10 cellular contexts compared by ENCODE assay signal in the genomic region with DNA sequence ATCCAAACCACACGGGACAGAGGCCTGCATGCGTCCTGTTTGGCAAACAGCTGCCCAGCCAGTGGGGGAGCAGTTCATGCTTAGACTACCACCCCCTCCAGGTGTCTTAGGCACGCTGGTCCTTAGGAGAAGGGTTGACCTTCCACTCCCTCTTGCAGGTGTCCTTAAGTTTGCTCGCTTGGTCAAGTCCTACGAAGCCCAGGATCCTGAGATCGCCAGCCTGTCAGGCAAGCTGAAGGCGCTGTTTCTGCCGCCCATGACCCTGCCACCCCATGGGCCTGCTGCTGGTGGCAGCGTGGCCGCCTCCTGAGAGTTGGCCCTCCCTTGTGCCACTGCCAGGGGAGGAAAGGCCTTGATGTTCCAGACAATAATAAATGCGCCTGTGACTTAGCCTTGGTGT. TPM values are rescaled to one million over a fixed set of nuclear protein-coding genes. Genes with fewer than 3 reads are reported as not detected.
DNase-seq lines count a peak whose midpoint lies in the region; ATAC-seq and TF ChIP-seq lines count a peak whose summit lies in the region.
"Had no signal": no experiment of that assay in that cellular context is flagged by ENCODE, and none has a peak within 500 bp of the region (broad histone marks: within the 10 kb centered on the region; RNA-seq: fewer than 3 reads in every experiment).

No MANE protein-coding gene starts in this region.

- no peaks in the 10 kb centered on the region for H3K27me3 Mint-ChIP-seq in activated CD4-positive, alpha-beta T cell treated with anti-CD3 and anti-CD28 coated beads for 36 hours
- H3K27me3 Mint-ChIP-seq in stimulated activated naive CD8-positive, alpha-beta T cell treated with anti-CD3 and anti-CD28 coated beads, Interleukin-15, amount 100 ng/mL, for 72 hours = no peaks in the 10 kb centered on the region

- POLR2A ChIA-PET in activated CD4-positive, alpha-beta T cell treated with anti-CD3 and anti-CD28 coated beads for 36 hours (lab: Charles Lee) = interaction anchor here (1.2 to 5.3 kb wide), 8 partner anchors 9 to 411 kb away, joined by 4 to 142 read pairs (median 22); a partner anchor contains a TSS

- H3K9me3 Mint-ChIP-seq in activated CD4-positive, alpha-beta T cell treated with anti-CD3 and anti-CD28 coated beads for 36 hours (ENCODE audit: low read depth) = no peaks in the 10 kb centered on the region
- H3K9me3 Mint-ChIP-seq in stimulated activated naive CD8-positive, alpha-beta T cell treated with anti-CD3 and anti-CD28 coated beads, Interleukin-15, amount 100 ng/mL, for 72 hours = no peaks in the 10 kb centered on the region

- peak overlapping the region; percentile 60 for H3K27ac ChIP-seq in WERI-Rb-1

- H3K9me3 ChIP-seq in WERI-Rb-1 (ENCODE audit: severe bottlenecking) = no peaks in the 10 kb centered on the region
- H3K9me3 ChIP-seq: SJSA1 had no signal

- intact Hi-C loops in activated CD4-positive, alpha-beta T cell treated with anti-CD3 and anti-CD28 coated beads for 36 hours (cut with DNase I, micrococcal nuclease) = loop anchor here in 1 of 2 experiments (2.0 kb wide), 2 partner anchors 21 to 163 kb away; a partner anchor contains a TSS

- H3K27ac Mint-ChIP-seq in activated CD4-positive, alpha-beta T cell treated with anti-CD3 and anti-CD28 coated beads for 36 hours = peak overlapping the region; percentile 97
- peak overlapping the region; percentile 88 to 95 for H3K27ac Mint-ChIP-seq in stimulated activated naive CD8-positive, alpha-beta T cell treated with anti-CD3 and anti-CD28 coated beads, Interleukin-15, amount 100 ng/mL, for 72 hours

- TF ChIP-seq CTCF in WERI-Rb-1 (IDR thresholded peaks at IDR 0.05; ENCODE audit: low read depth, low read length) = no peak

- CTCF ChIA-PET in activated CD4-positive, alpha-beta T cell treated with anti-CD3 and anti-CD28 coated beads for 36 hours (lab: Charles Lee) = interaction anchor here (1.0 to 11.3 kb wide), 14 partner anchors 8 to 170 kb away, joined by 3 to 237 read pairs (median 5); a partner anchor contains a TSS

- peaks cover 67% of the 10 kb centered on the region for H3K4me1 Mint-ChIP-seq in activated CD4-positive, alpha-beta T cell treated with anti-CD3 and anti-CD28 coated beads for 36 hours
- H3K4me1 Mint-ChIP-seq in stimulated activated naive CD8-positive, alpha-beta T cell treated with anti-CD3 and anti-CD28 coated beads, Interleukin-15, amount 100 ng/mL, for 72 hours = peaks cover 95% of the 10 kb centered on the region

- no peaks in the 10 kb centered on the region for H3K27me3 ChIP-seq in WERI-Rb-1 (ENCODE audit: insufficient read depth, low read depth, severe bottlenecking)
- H3K27me3 ChIP-seq: SJSA1 had no signal

- no peak for ATAC-seq in activated CD4-positive, alpha-beta T cell treated with anti-CD3 and anti-CD28 coated beads for 36 hours
- ATAC-seq in stimulated activated naive CD8-positive, alpha-beta T cell treated with anti-CD3 and anti-CD28 coated beads, Interleukin-15, amount 100 ng/mL, for 72 hours = no peak
- ATAC-seq in HG02970 (IDR thresholded peaks at IDR 0.05; ENCODE audit: low FRiP score, unreplicated experiment) (no peak), GM21390 (IDR thresholded peaks at IDR 0.05; ENCODE audit: unreplicated experiment) (no peak)

- DNase-seq in activated CD4-positive, alpha-beta T cell treated with anti-CD3 and anti-CD28 coated beads for 36 hours = peak; percentile 38
- no peak for DNase-seq in activated CD4-positive, alpha-beta T cell treated with anti-CD3 and anti-CD28 coated beads for 1 hour
- DNase-seq in WERI-Rb-1 = no peak
- peak in 1 of 2 donors; percentile 32 for DNase-seq in stimulated activated naive CD8-positive, alpha-beta T cell treated with anti-CD3 and anti-CD28 coated beads, Interleukin-15, amount 100 ng/mL, for 72 hours
- DNase-seq in NCI-H2081 treated with DMSO at 0.1 percent for 48 hours (lab: John Stamatoyannopoulos, UW) = no peak

- peaks cover 18% of the 10 kb centered on the region for H3K36me3 Mint-ChIP-seq in activated CD4-positive, alpha-beta T cell treated with anti-CD3 and anti-CD28 coated beads for 36 hours (ENCODE audit: low read depth)

- H3K36me3 ChIP-seq in WERI-Rb-1 = peaks cover 28% of the 10 kb centered on the region

- peak overlapping the region; percentile 52 for H3K4me3 ChIP-seq in WERI-Rb-1 (ENCODE audit: low read depth, low read length)
- peak overlapping the region; percentile 14 for H3K4me3 ChIP-seq in iPS-11a (ENCODE audit: low read depth, low read length)

- H3K4me3 Mint-ChIP-seq in activated CD4-positive, alpha-beta T cell treated with anti-CD3 and anti-CD28 coated beads for 36 hours = peak overlapping the region; percentile 81
- peak overlapping the region; percentile 82 to 85 for H3K4me3 Mint-ChIP-seq in stimulated activated naive CD8-positive, alpha-beta T cell treated with anti-CD3 and anti-CD28 coated beads, Interleukin-15, amount 100 ng/mL, for 72 hours

RNA-seq across cellular contexts. Expression of a gene that starts 1.8 kb away (rescaled TPM):
- total RNA-seq in activated CD4-positive, alpha-beta T cell treated with anti-CD3 and anti-CD28 coated beads for 36 hours = 100 to 1,000 TPM; 189 to 208 TPM

RNA-seq across cellular contexts. Expression of a gene that starts 2.0 kb away (rescaled TPM):
- total RNA-seq in activated CD4-positive, alpha-beta T cell treated with anti-CD3 and anti-CD28 coated beads for 36 hours = not detected
- total RNA-seq: myocyte, SJSA1 had no signal

RNA-seq across cellular contexts. Expression of a gene that starts 5.5 kb away (rescaled TPM):
- 100 to 1,000 TPM; 335 to 483 TPM for total RNA-seq in activated CD4-positive, alpha-beta T cell treated with anti-CD3 and anti-CD28 coated beads for 36 hours
- total RNA-seq: SJSA1 had no signal

RNA-seq across cellular contexts. Expression of a gene that starts 17.9 kb away (rescaled TPM):
- 10 to 100 TPM; 32.2 to 32.4 TPM for total RNA-seq in activated CD4-positive, alpha-beta T cell treated with anti-CD3 and anti-CD28 coated beads for 36 hours

RNA-seq across cellular contexts. Expression of a gene that starts 24.9 kb away (rescaled TPM):
- total RNA-seq in activated CD4-positive, alpha-beta T cell treated with anti-CD3 and anti-CD28 coated beads for 36 hours = 100 to 1,000 TPM; 398 to 502 TPM
